In genomic region chr10:44958897-44959242, GRCh38 we compare ENCODE assay signal across 8 cellular contexts. TPM values are rescaled to one million over a fixed set of nuclear protein-coding genes. Genes with fewer than 3 reads are reported as not detected.
DNase-seq lines count a peak whose midpoint lies in the region; ATAC-seq, FAIRE-seq and TF ChIP-seq lines count a peak whose summit lies in the region.

No MANE protein-coding gene starts in this region.

- no peak for TF ChIP-seq EP300 in esophagus muscularis mucosa (IDR thresholded peaks at IDR 0.05)

- no peak for FAIRE-seq in pancreas (lab: Jason Lieb, UNC)

- no peak for ATAC-seq in DND-41 (ENCODE audit: insufficient read depth, low read depth)
- no peak for ATAC-seq in RWPE2 (ENCODE audit: low read depth)
- ATAC-seq in pancreas, result no peak
- no peak for ATAC-seq in HG02642 (IDR thresholded peaks at IDR 0.05; ENCODE audit: poor library complexity, unreplicated experiment)

- DNase-seq in DND-41, result no peak
- no peak for DNase-seq in RWPE2 (ENCODE audit: low spot score)
- no peak for DNase-seq in esophagus muscularis mucosa (ENCODE audit: extremely low spot score)
- no peak for DNase-seq in pancreas
- no peak for DNase-seq in NCI-H2081 (lab: John Stamatoyannopoulos, UW)
- no peak for DNase-seq in activated CD4-positive, alpha-beta T cell treated with anti-CD3 and anti-CD28 coated beads for 1 hour
- DNase-seq in T1000 (lab: John Stamatoyannopoulos, UW), result no peak

- H3K4me1 ChIP-seq in DND-41 (ENCODE audit: insufficient read depth, low read length) (peaks cover 31% of the 10 kb centered on the region), RWPE2 (ENCODE audit: insufficient read depth, poor library complexity, severe bottlenecking) (no peaks in the 10 kb centered on the region), esophagus muscularis mucosa (peaks cover 50 to 67% (median 60%) of the 10 kb centered on the region in 4 donors), pancreas (peaks cover 7 to 17% (median 13%) of the 10 kb centered on the region in 3 donors)

- no peaks in the 10 kb centered on the region for H4K20me1 ChIP-seq in DND-41 (ENCODE audit: insufficient read depth, low read length)

- H3K27ac ChIP-seq in DND-41 (ENCODE audit: low read length), result peak overlapping the region; percentile 76
- H3K27ac ChIP-seq in RWPE2 (ENCODE audit: poor library complexity, severe bottlenecking), result no peak overlapping the region
- peak overlapping the region; percentile 87 to 93 (median 90) for H3K27ac ChIP-seq in esophagus muscularis mucosa (replicated peaks in 1 of 4)
- peak overlapping the region; percentile 82 to 92 (median 90) for H3K27ac ChIP-seq in pancreas

- peak overlapping the region; percentile 86 for H3K4me2 ChIP-seq in DND-41 (ENCODE audit: insufficient read depth, low read length)

- H3K9me3 ChIP-seq in DND-41 (ENCODE audit: insufficient read depth, low read length, severe bottlenecking), result no peaks in the 10 kb centered on the region
- no peaks in the 10 kb centered on the region for H3K9me3 ChIP-seq in RWPE2 (ENCODE audit: severe bottlenecking)
- H3K9me3 ChIP-seq in esophagus muscularis mucosa, result no peaks in the 10 kb centered on the region
- H3K9me3 ChIP-seq in pancreas, result no peaks in the 10 kb centered on the region

- peaks cover 8% of the 10 kb centered on the region; the same call in 1 of the 2 replicates for H3K36me3 ChIP-seq in DND-41 (ENCODE audit: insufficient read depth, low read length)
- H3K36me3 ChIP-seq in RWPE2 (ENCODE audit: low read depth), result no peaks in the 10 kb centered on the region
- H3K36me3 ChIP-seq in esophagus muscularis mucosa, result peaks cover 0 to 14% (median 4%) of the 10 kb centered on the region in 4 donors
- peaks cover 0 to 5% (median 0%) of the 10 kb centered on the region in 3 donors for H3K36me3 ChIP-seq in pancreas

- WGBS in esophagus muscularis mucosa, result 2% methylated on average over 6 of the region's 6 CpGs
- 1 to 3% methylated on average over 6 of the region's 6 CpGs for WGBS in pancreas, 2 donors

- H3K27me3 ChIP-seq in DND-41 (ENCODE audit: insufficient read depth, low read length, poor library complexity) (no peaks in the 10 kb centered on the region), RWPE2 (ENCODE audit: insufficient read depth, poor library complexity, severe bottlenecking) (no peaks in the 10 kb centered on the region), esophagus muscularis mucosa (no peaks in the 10 kb centered on the region), pancreas (no peaks in the 10 kb centered on the region)

- H3K79me2 ChIP-seq in DND-41 (ENCODE audit: insufficient read depth, low read length), result peaks cover 10% of the 10 kb centered on the region; the same call in 1 of the 2 replicates

- TF ChIP-seq POLR2A in esophagus muscularis mucosa (IDR thresholded peaks at IDR 0.05; ENCODE audit: low read depth), result no peak

- peak overlapping the region; percentile 87 for H3K9ac ChIP-seq in DND-41 (ENCODE audit: low read depth, low read length)

- no peak for TF ChIP-seq CTCF in DND-41 (IDR thresholded peaks at IDR 0.05; ENCODE audit: borderline replicate concordance, extremely low read depth, low read length, poor library complexity, severe bottlenecking)
- TF ChIP-seq CTCF in RWPE2 (IDR thresholded peaks at IDR 0.05; ENCODE audit: poor library complexity, severe bottlenecking), result no peak
- no peak for TF ChIP-seq CTCF in esophagus muscularis mucosa (IDR thresholded peaks at IDR 0.05)
- no peak for TF ChIP-seq CTCF in pancreas (IDR thresholded peaks at IDR 0.05)

- intact Hi-C loops in esophagus muscularis mucosa (cut with DNase I) (no loop called here), pancreas (cut with DNase I) (no loop called here)

- peak overlapping the region; percentile 92 for H2AFZ ChIP-seq in DND-41 (ENCODE audit: low read depth, low read length)

- H3K4me3 ChIP-seq in DND-41 (ENCODE audit: low read depth in 1 of 2, low read length in 2 of 2) (peak overlapping the region; percentile 87 to 90), RWPE2 (ENCODE audit: severe bottlenecking) (peak overlapping the region; percentile 79), esophagus muscularis mucosa (peak overlapping the region; percentile 72 to 83 (median 72)), pancreas (peak overlapping the region; percentile 53 to 77 (median 64))

RNA-seq across cellular contexts. Expression of gene RASSF4, which starts 0.7 kb away (rescaled TPM):
- total RNA-seq in esophagus muscularis mucosa (10 to 100 TPM; 27.6 to 41.5 (median 32.7) TPM), pancreas (10 to 100 TPM; 13.9 to 76.8 (median 35.7) TPM)
- 100 to 1,000 TPM in 1 of 2 donors, 10 to 100 TPM in 1; 85.1 to 100 TPM for polyA plus RNA-seq in pancreas

RNA-seq across cellular contexts. Expression of gene DEPP1, which starts 19.7 kb away (rescaled TPM):
- 100 to 1,000 TPM in 2 of 4 donors, 10 to 100 TPM in 2; 32.0 to 413 (median 126) TPM for total RNA-seq in esophagus muscularis mucosa
- total RNA-seq in pancreas, result 100 to 1,000 TPM in 4 of 6 donors, 10 to 100 TPM in 2; 68.9 to 222 (median 150) TPM
- 100 to 1,000 TPM; 217 to 270 TPM for polyA plus RNA-seq in pancreas

RNA-seq across cellular contexts. Expression of gene ZNF22, which starts 41.9 kb away (rescaled TPM):
- total RNA-seq in esophagus muscularis mucosa (10 to 100 TPM; 17.5 to 24.4 (median 19.5) TPM), pancreas (10 to 100 TPM; 12.9 to 21.8 (median 20.0) TPM)
- polyA plus RNA-seq in pancreas, result 10 to 100 TPM; 12.6 to 18.9 TPM

RNA-seq across cellular contexts. Expression of gene TMEM72, which starts 47.7 kb away (rescaled TPM):
- total RNA-seq in esophagus muscularis mucosa (not detected), pancreas (1 to 10 TPM; 1.2 to 2.8 (median 2.3) TPM)
- 1 to 10 TPM; 4.6 to 7.7 TPM for polyA plus RNA-seq in pancreas
